Comparison of ENCODE assay signal across 9 cellular contexts in the genomic region with DNA sequence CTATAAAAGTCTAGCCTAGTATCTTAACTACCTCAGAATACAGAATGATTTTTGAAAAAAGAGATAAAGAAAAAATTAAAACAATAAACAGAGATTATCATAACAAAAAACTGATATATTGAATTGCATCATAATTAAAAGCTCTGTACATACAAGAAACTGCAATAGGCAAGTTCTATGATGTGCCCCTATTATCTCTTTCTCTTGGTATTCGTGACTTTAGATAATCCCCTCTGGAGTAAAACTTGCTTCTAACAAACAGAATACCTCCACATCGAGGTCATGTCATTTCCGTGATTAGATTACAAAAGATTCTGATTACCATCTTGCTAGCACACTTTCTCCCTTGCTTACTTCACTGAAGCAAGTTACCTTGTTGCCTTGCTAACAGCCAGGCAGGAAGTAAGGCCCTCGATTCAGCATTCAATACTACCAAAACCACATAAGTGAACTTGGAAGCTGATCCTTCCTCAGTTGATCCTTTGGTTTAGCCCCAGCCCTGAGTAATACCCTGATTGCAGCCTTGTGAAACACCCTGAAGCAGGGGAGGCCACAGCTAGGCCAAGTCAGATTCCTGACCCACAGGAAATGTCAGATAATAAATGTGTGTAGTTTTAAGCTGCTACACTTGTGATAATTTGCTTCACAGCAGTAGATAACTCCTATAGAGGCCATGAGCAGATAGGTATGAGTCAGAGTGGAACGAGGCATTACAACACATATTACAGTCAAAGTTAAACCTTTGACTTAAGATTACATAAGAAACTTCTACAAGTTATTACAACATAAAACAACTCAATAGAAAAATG. TPM values are rescaled to one million over a fixed set of nuclear protein-coding genes. Genes with fewer than 3 reads are reported as not detected.
DNase-seq lines count a peak whose midpoint lies in the region; ATAC-seq lines count a peak whose summit lies in the region.
"Had no signal": no experiment of that assay in that cellular context is flagged by ENCODE, and none has a peak within 500 bp of the region (broad histone marks: within the 10 kb centered on the region; RNA-seq: fewer than 3 reads in every experiment).

No MANE protein-coding gene starts in this region.

- no peak overlapping the region for H2AFZ ChIP-seq in mesenchymal stem cell (ENCODE audit: low read depth, low read length)

- no peak overlapping the region for H3K18ac ChIP-seq in mesenchymal stem cell (ENCODE audit: low read depth in 1 of 2, low read length in 2 of 2)

- H3K36me3 ChIP-seq in CD4-positive, alpha-beta memory T cell (ENCODE audit: insufficient read depth, low read length): no peaks in the 10 kb centered on the region
- H3K36me3 ChIP-seq in MG63 (no peaks in the 10 kb centered on the region), mesenchymal stem cell (ENCODE audit: control insufficient read depth in 1 of 2, insufficient read depth in 2 of 2, low read depth in 1 of 2, low read length in 2 of 2) (no peaks in the 10 kb centered on the region)

- H4K8ac ChIP-seq in mesenchymal stem cell (ENCODE audit: low read length): peak overlapping the region; percentile 42

- peak; percentile 35 to 47 (median 41) for DNase-seq in CD4-positive, alpha-beta memory T cell
- DNase-seq in MG63 (peak; percentile 78), astrocyte of the hippocampus (ENCODE audit: low read depth, low spot score) (peak; percentile 39), mesenchymal stem cell (peak; percentile 78), NCI-H2227 treated with DMSO at 0.1 percent for 48 hours (lab: John Stamatoyannopoulos, UW) (no peak), NCI-H2081 (lab: John Stamatoyannopoulos, UW) (no peak)
- DNase-seq: activated B cell treated with CpG ODN at 0.5 μM for 24 hours had no signal

- intact Hi-C loops in CD4-positive, alpha-beta memory T cell (cut with micrococcal nuclease): no loop called here

- no peaks in the 10 kb centered on the region for H3K79me1 ChIP-seq in mesenchymal stem cell (replicated peaks; ENCODE audit: low read length, poor library complexity, severe bottlenecking)

- H2BK120ac ChIP-seq in mesenchymal stem cell (ENCODE audit: low read depth, low read length): no peak overlapping the region

- H3K27me3 ChIP-seq in CD4-positive, alpha-beta memory T cell (ENCODE audit: insufficient read depth, low read length): no peaks in the 10 kb centered on the region
- H3K27me3 ChIP-seq in MG63: peaks cover 5% of the 10 kb centered on the region
- no peaks in the 10 kb centered on the region for H3K27me3 ChIP-seq in mesenchymal stem cell (ENCODE audit: control insufficient read depth in 1 of 2, insufficient read depth in 1 of 2, low read length in 2 of 2)

- no peak overlapping the region for H2BK5ac ChIP-seq in mesenchymal stem cell (ENCODE audit: low read depth, low read length, poor library complexity, severe bottlenecking)

- no peaks in the 10 kb centered on the region for H3K9me3 ChIP-seq in CD4-positive, alpha-beta memory T cell (ENCODE audit: control insufficient read depth in 1 of 2, low read length in 2 of 2)
- no peaks in the 10 kb centered on the region for H3K9me3 ChIP-seq in MG63
- no peaks in the 10 kb centered on the region for H3K9me3 ChIP-seq in mesenchymal stem cell (ENCODE audit: control insufficient read depth, low read length)

- no peak overlapping the region for H3K4me2 ChIP-seq in mesenchymal stem cell (ENCODE audit: low read length, poor library complexity, severe bottlenecking)

- H3K9ac ChIP-seq in mesenchymal stem cell (ENCODE audit: low read length): peak overlapping the region; percentile 26

- peak overlapping the region; percentile 11 for H3K27ac ChIP-seq in CD4-positive, alpha-beta memory T cell (ENCODE audit: low read depth, low read length)
- peak overlapping the region; percentile 30 for H3K27ac ChIP-seq in mesenchymal stem cell (ENCODE audit: low read length, poor library complexity, severe bottlenecking)

- H3K27ac Mint-ChIP-seq in CD4-positive, alpha-beta memory T cell: peak overlapping the region; percentile 60 to 94 (median 89)
- H3K27ac Mint-ChIP-seq: activated B cell treated with CpG ODN at 0.5 μM for 24 hours had no signal

- POLR2A ChIA-PET in CD4-positive, alpha-beta memory T cell (lab: Charles Lee; ENCODE audit: partially characterized antibody): no interaction called here

- no peak overlapping the region for H2BK15ac ChIP-seq in mesenchymal stem cell (ENCODE audit: low read depth, poor library complexity, severe bottlenecking)

- no peaks in the 10 kb centered on the region for H3K9me3 Mint-ChIP-seq in CD4-positive, alpha-beta memory T cell
- H3K9me3 Mint-ChIP-seq: activated B cell treated with CpG ODN at 0.5 μM for 24 hours had no signal

- H3K4me1 Mint-ChIP-seq in CD4-positive, alpha-beta memory T cell: peaks cover 9 to 20% (median 11%) of the 10 kb centered on the region in 4 donors
- H3K4me1 Mint-ChIP-seq: activated B cell treated with CpG ODN at 0.5 μM for 24 hours had no signal

- H3K14ac ChIP-seq in mesenchymal stem cell (ENCODE audit: low read length in 2 of 2): no peak overlapping the region

- peaks cover 14% of the 10 kb centered on the region for H3K4me1 ChIP-seq in CD4-positive, alpha-beta memory T cell (ENCODE audit: insufficient read depth, low read length)
- peaks cover 2% of the 10 kb centered on the region for H3K4me1 ChIP-seq in mesenchymal stem cell (ENCODE audit: control insufficient read depth, insufficient read depth, low read depth, low read length)

- H2AK5ac ChIP-seq in mesenchymal stem cell (ENCODE audit: low read length, severe bottlenecking): no peak overlapping the region

- H3K4me3 ChIP-seq in CD4-positive, alpha-beta memory T cell (ENCODE audit: low read length in 2 of 2): no peak overlapping the region
- no peak overlapping the region for H3K4me3 ChIP-seq in MG63
- H3K4me3 ChIP-seq in mesenchymal stem cell (ENCODE audit: insufficient read depth in 1 of 2, low read depth in 1 of 2, low read length in 2 of 2): no peak overlapping the region

- H3K36me3 Mint-ChIP-seq in CD4-positive, alpha-beta memory T cell: no peaks in the 10 kb centered on the region

- peak overlapping the region in 5 of 8 donors; percentile 2 to 77 (median 39) for H3K4me3 Mint-ChIP-seq in CD4-positive, alpha-beta memory T cell
- H3K4me3 Mint-ChIP-seq: activated B cell treated with CpG ODN at 0.5 μM for 24 hours had no signal

- no peak overlapping the region for H3K4ac ChIP-seq in mesenchymal stem cell (ENCODE audit: low read depth in 1 of 2, low read length in 2 of 2)

- H3K27me3 Mint-ChIP-seq in CD4-positive, alpha-beta memory T cell: no peaks in the 10 kb centered on the region
- H3K27me3 Mint-ChIP-seq: activated B cell treated with CpG ODN at 0.5 μM for 24 hours had no signal

- no peak overlapping the region for H4K91ac ChIP-seq in mesenchymal stem cell (ENCODE audit: low read length)

- H2BK12ac ChIP-seq in mesenchymal stem cell (ENCODE audit: low read length in 2 of 2): no peak overlapping the region

- WGBS in mesenchymal stem cell: 16% methylated on average over 5 of the region's 5 CpGs

- CTCF ChIA-PET in CD4-positive, alpha-beta memory T cell (lab: Charles Lee; ENCODE audit: partially characterized antibody): interaction anchor here (0.7 to 1.5 kb wide), 5 partner anchors 9 to 30 kb away, joined by 3 to 6 read pairs (median 4); no protein-coding TSS in a partner anchor

- ATAC-seq in GM18502 (IDR thresholded peaks at IDR 0.05; ENCODE audit: poor library complexity, unreplicated experiment) (no peak), GM21526 (IDR thresholded peaks at IDR 0.05; ENCODE audit: low FRiP score, unreplicated experiment) (no peak)

- H3K23ac ChIP-seq in mesenchymal stem cell (ENCODE audit: low read length in 2 of 2): no peak overlapping the region

RNA-seq across cellular contexts. Expression of gene TMX4, which starts 53.7 kb away (rescaled TPM):
- total RNA-seq in CD4-positive, alpha-beta memory T cell: 10 to 100 TPM; 71.6 to 74.6 TPM
- polyA plus RNA-seq in CD4-positive, alpha-beta memory T cell: 10 to 100 TPM; 62.5 to 72.5 TPM
- total RNA-seq in MG63 (2014; rRNA removed; shearing (Covaris generic); ENCODE audit: low replicate concordance): 6.9 and 8.1 TPM in 2 replicates
- 28.8 TPM for polyA plus RNA-seq in mesenchymal stem cell (2013, experiment 1 of 2)
- 29.2 TPM for polyA plus RNA-seq in mesenchymal stem cell (2013, experiment 2 of 2)

RNA-seq across cellular contexts. Expression of gene PLCB1, which starts 58.8 kb away (rescaled TPM):
- total RNA-seq in CD4-positive, alpha-beta memory T cell: 1 to 10 TPM; 9.5 to 9.6 TPM
- 1 to 10 TPM; 5.5 to 6.9 TPM for polyA plus RNA-seq in CD4-positive, alpha-beta memory T cell
- 11.8 and 16.0 TPM in 2 replicates for total RNA-seq in MG63 (2014; rRNA removed; shearing (Covaris generic); ENCODE audit: low replicate concordance)
- 15.1 TPM for polyA plus RNA-seq in mesenchymal stem cell (2013, experiment 1 of 2)
- polyA plus RNA-seq in mesenchymal stem cell (2013, experiment 2 of 2): 15.5 TPM

Comparison
In these comparisons a context has a peak if more than half of its experiments do, and no peak if none do; other contexts are left out.
1. DNase-seq: peak in CD4-positive, alpha-beta memory T cell (5 of 5), MG63 (single experiment), astrocyte of the hippocampus (single experiment) and mesenchymal stem cell (single experiment); none in NCI-H2227 treated with DMSO at 0.1 percent for 48 hours (single experiment) and NCI-H2081 (0 of 2).